ENCODE assay signal across 19 cellular contexts in genomic region chrX:69029696-69030245, GRCh38.
"Had no signal": no experiment of that assay in that cellular context is flagged by ENCODE, and none has a peak within 500 bp of the region (broad histone marks: within the 10 kb centered on the region; RNA-seq: fewer than 3 reads in every experiment).

No MANE protein-coding gene starts in this region.

- H3K36me3 Mint-ChIP-seq: activated naive CD8-positive, alpha-beta T cell; naive thymus-derived CD8-positive, alpha-beta T cell; stimulated activated naive B cell treated with anti-CD40 and anti-IgM and Interleukin-4, amounts not matched to agents 10 μg/mL and 1 μg/mL and 100 μg/mL, for 72 hours had no signal

- H3K4me3 ChIP-seq: body of pancreas, coronary artery, heart right ventricle, tibial nerve had no signal

- H3K4me3 Mint-ChIP-seq: activated naive CD8-positive, alpha-beta T cell; activated T-cell treated with anti-CD3 and anti-CD28 coated beads, Interleukin-2, amount 50 U/mL, for 4 hours; central memory CD8-positive, alpha-beta T cell; naive thymus-derived CD8-positive, alpha-beta T cell; stimulated activated naive B cell treated with anti-CD40 and anti-IgM and Interleukin-4, amounts not matched to agents 10 μg/mL and 1 μg/mL and 100 μg/mL, for 72 hours had no signal

- ATAC-seq: activated T-cell treated with anti-CD3 and anti-CD28 coated beads, Interleukin-2, amount 50 U/mL, for 4 hours; body of pancreas; heart right ventricle; left lobe of liver; naive thymus-derived CD8-positive, alpha-beta T cell; stimulated activated naive B cell treated with anti-CD40 and anti-IgM and Interleukin-4, amounts not matched to agents 10 μg/mL and 1 μg/mL and 100 μg/mL, for 72 hours had no signal

- H3K27me3 ChIP-seq: body of pancreas had no signal

- H3K27me3 Mint-ChIP-seq: activated naive CD8-positive, alpha-beta T cell; central memory CD8-positive, alpha-beta T cell; naive thymus-derived CD8-positive, alpha-beta T cell had no signal

- H3K9me3 ChIP-seq: body of pancreas, heart right ventricle, tibial nerve had no signal

- H3K9me3 Mint-ChIP-seq: activated T-cell treated with anti-CD3 and anti-CD28 coated beads, Interleukin-2, amount 50 U/mL, for 4 hours; central memory CD8-positive, alpha-beta T cell; naive thymus-derived CD8-positive, alpha-beta T cell; stimulated activated naive B cell treated with anti-CD40 and anti-IgM and Interleukin-4, amounts not matched to agents 10 μg/mL and 1 μg/mL and 100 μg/mL, for 72 hours had no signal

- H3K27ac ChIP-seq: body of pancreas, coronary artery, heart right ventricle, tibial nerve had no signal

- H3K4me1 Mint-ChIP-seq: naive thymus-derived CD8-positive, alpha-beta T cell had no signal

- DNase-seq: activated CD4-positive, alpha-beta T cell treated with anti-CD3 and anti-CD28 coated beads, Interleukin-2, amount 50 U/mL, for 48 hours; activated CD4-positive, CD25-positive, alpha-beta regulatory T cell treated with anti-CD3 and anti-CD28 coated beads, Interleukin-2, amount 50 U/mL, for 72 hours; activated effector memory CD4-positive, alpha-beta T cell treated with Interleukin-2 at 50 U/mL for 16 hours; activated T-cell treated with anti-CD3 and anti-CD28 coated beads, Interleukin-2, amount 50 U/mL, for 4 hours; amniotic stem cell; body of pancreas; effector CD4-positive, alpha-beta T cell; heart right ventricle; mammary epithelial cell; naive thymus-derived CD8-positive, alpha-beta T cell; stimulated activated CD4-positive, alpha-beta T cell treated with anti-CD3 and anti-CD28 coated beads, Interleukin-4, amount 100 ng/mL, for 1 hour; stimulated activated naive B cell treated with anti-CD40 and anti-IgM and Interleukin-4, amounts not matched to agents 10 μg/mL and 1 μg/mL and 100 μg/mL, for 72 hours; substantia nigra; SW 1271 had no signal

- H3K27ac Mint-ChIP-seq: activated naive CD8-positive, alpha-beta T cell; stimulated activated naive B cell treated with anti-CD40 and anti-IgM and Interleukin-4, amounts not matched to agents 10 μg/mL and 1 μg/mL and 100 μg/mL, for 72 hours had no signal

- H3K4me1 ChIP-seq: body of pancreas had no signal

- H3K36me3 ChIP-seq: heart right ventricle, tibial nerve had no signal
